10 cellular contexts compared by ENCODE assay signal in the genomic region with DNA sequence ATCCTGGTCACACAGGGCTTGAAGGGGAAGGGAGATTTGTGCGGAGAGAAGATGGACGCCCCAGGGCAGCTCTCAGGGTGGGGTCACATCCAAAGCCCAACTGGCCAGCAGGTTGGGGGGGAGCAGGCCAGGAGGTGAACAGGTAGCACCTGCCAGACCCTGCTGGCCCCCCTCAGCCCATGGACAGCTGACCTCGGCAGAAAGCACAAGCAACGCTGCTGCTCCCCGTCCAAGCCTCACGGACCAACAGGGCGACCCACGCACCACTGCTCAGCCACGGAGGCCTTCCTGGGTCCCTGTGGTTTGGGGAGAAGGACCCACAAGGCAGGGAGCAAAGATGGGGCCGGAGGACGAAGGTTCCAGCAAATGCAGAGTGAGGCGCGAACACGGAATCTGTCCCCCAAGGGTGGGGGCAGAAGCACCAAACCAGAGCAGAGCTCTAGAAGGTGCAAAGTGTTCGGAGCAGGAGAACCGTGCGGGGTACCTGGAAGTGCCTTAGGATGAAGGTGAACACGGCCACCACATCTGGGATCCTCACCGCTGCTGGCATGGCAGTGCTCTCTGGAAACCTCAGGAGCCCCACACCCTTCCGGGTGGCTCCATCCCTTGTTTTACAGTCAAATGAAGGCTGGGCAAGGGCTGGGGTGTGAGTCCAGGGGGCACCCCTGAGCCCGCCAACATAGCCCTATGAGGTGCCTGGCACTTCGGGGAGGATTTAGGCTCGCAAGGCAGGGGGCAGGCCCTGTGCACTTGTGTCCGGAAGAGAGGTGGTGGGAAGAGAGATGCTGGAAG. TPM values are rescaled to one million over a fixed set of nuclear protein-coding genes. Genes with fewer than 3 reads are reported as not detected.
A peak's percentile ranks its signal among the peaks of the same experiment; 100 is the strongest.
DNase-seq lines count a peak whose midpoint lies in the region; ATAC-seq and TF ChIP-seq lines count a peak whose summit lies in the region.
"Had no signal": no experiment of that assay in that cellular context is flagged by ENCODE, and none has a peak within 500 bp of the region (broad histone marks: within the 10 kb centered on the region; RNA-seq: fewer than 3 reads in every experiment).

No MANE protein-coding gene starts in this region.

- H4K20me1 ChIP-seq in PC-3 (ENCODE audit: low read length) (0 out of 2 replicates have a peak, but pooled peaks cover 6% of the 10 kb centered on the region), neural cell (ENCODE audit: insufficient read depth) (no peaks in the 10 kb centered on the region)

- H3K4me1 ChIP-seq in PC-3 (ENCODE audit: insufficient read depth, low read length) (peaks cover 42% of the 10 kb centered on the region), thoracic aorta (ENCODE audit: control insufficient read depth in 1 of 2, low read depth in 2 of 2) (peaks cover 48 to 78% of the 10 kb centered on the region in 2 donors)

- peaks cover 93% of the 10 kb centered on the region for H3K4me1 Mint-ChIP-seq in dendritic cell treated with granulocyte-macrophage colony-stimulating factor and Interleukin-4, amounts not matched to agents 40 ng/mL and 50 ng/mL, for 4 days (ENCODE audit: low read depth)

- H3K27me3 Mint-ChIP-seq in dendritic cell treated with granulocyte-macrophage colony-stimulating factor and Interleukin-4, amounts not matched to agents 40 ng/mL and 50 ng/mL, for 4 days, result no peaks in the 10 kb centered on the region

- DNase-seq in PC-3 (no peak), thoracic aorta (ENCODE audit: low spot score) (no peak), DMS153 (lab: John Stamatoyannopoulos, UW) (no peak), T-helper 1 cell (no peak), NCI-H1694 treated with DMSO at 0.1 percent for 48 hours (lab: John Stamatoyannopoulos, UW) (no peak), HT-29 (ENCODE audit: low spot score) (no peak)

- H2AFZ ChIP-seq in PC-3 (ENCODE audit: low read length) (no peak overlapping the region), neural cell (ENCODE audit: low read depth, low read length) (no peak overlapping the region)

- H3F3A ChIP-seq in PC-3 (ENCODE audit: low read length, unreplicated experiment) (no peaks in the 10 kb centered on the region), neural cell (ENCODE audit: insufficient read depth, low read length, poor library complexity, severe bottlenecking) (peaks cover 10% of the 10 kb centered on the region)

- peak overlapping the region; percentile 97 for H3K27ac Mint-ChIP-seq in dendritic cell treated with granulocyte-macrophage colony-stimulating factor and Interleukin-4, amounts not matched to agents 40 ng/mL and 50 ng/mL, for 4 days

- ATAC-seq in PC-3 (no peak), thoracic aorta (ENCODE audit: insufficient number of reproducible peaks, low FRiP score, low read depth) (no peak)

- no peaks in the 10 kb centered on the region for H3K36me3 ChIP-seq in PC-3 (ENCODE audit: low read depth, low read length)
- H3K36me3 ChIP-seq in neural cell (ENCODE audit: insufficient read depth, low read length), result no peaks in the 10 kb centered on the region
- H3K36me3 ChIP-seq in thoracic aorta, result no peaks in the 10 kb centered on the region
- H3K36me3 ChIP-seq: HAP-1 had no signal

- H3K9ac ChIP-seq in PC-3 (ENCODE audit: low read length) (no peak overlapping the region), neural cell (ENCODE audit: low read length) (peak overlapping the region; percentile 76)

- TF ChIP-seq EP300 in neural cell (conservative IDR thresholded peaks at IDR 0.05; ENCODE audit: poor library complexity, severe bottlenecking), result no peak

- CTCF ChIA-PET in PC-3 (lab: Charles Lee), result no interaction called here

- H3K27ac ChIP-seq in PC-3 (ENCODE audit: low read length), result peak overlapping the region; percentile 84
- H3K27ac ChIP-seq in neural cell (ENCODE audit: low read length), result peak overlapping the region; percentile 87
- peak overlapping the region; percentile 87 to 91 for H3K27ac ChIP-seq in thoracic aorta

- H3K9me2 ChIP-seq in PC-3 (replicated peaks; ENCODE audit: low read length) (no peaks in the 10 kb centered on the region), neural cell (ENCODE audit: insufficient read depth, low read length) (no peaks in the 10 kb centered on the region)

- POLR2A ChIA-PET in PC-3 (lab: Charles Lee; ENCODE audit: unreplicated experiment), result no interaction called here

- peaks cover 67% of the 10 kb centered on the region for H3K36me3 Mint-ChIP-seq in dendritic cell treated with granulocyte-macrophage colony-stimulating factor and Interleukin-4, amounts not matched to agents 40 ng/mL and 50 ng/mL, for 4 days (ENCODE audit: low read depth)

- TF ChIP-seq CTCF in PC-3 (conservative IDR thresholded peaks at IDR 0.05; ENCODE audit: low read depth, low read length) (no peak), neural cell (IDR thresholded peaks at IDR 0.05; ENCODE audit: poor library complexity, severe bottlenecking) (no peak), thoracic aorta (IDR thresholded peaks at IDR 0.05) (no peak)

- no peaks in the 10 kb centered on the region for H3K9me3 Mint-ChIP-seq in dendritic cell treated with granulocyte-macrophage colony-stimulating factor and Interleukin-4, amounts not matched to agents 40 ng/mL and 50 ng/mL, for 4 days

- peak overlapping the region; percentile 76 for H3K4me2 ChIP-seq in PC-3 (ENCODE audit: low read length)
- H3K4me2 ChIP-seq in neural cell (ENCODE audit: low read length), result no peak overlapping the region

- H3K79me2 ChIP-seq in PC-3 (ENCODE audit: low read length) (peaks cover 31% of the 10 kb centered on the region), neural cell (replicated peaks; ENCODE audit: insufficient read depth, low read length) (peaks cover 44% of the 10 kb centered on the region)

- H3K9me3 ChIP-seq in PC-3 (ENCODE audit: low read length), result no peaks in the 10 kb centered on the region
- no peaks in the 10 kb centered on the region for H3K9me3 ChIP-seq in neural cell (ENCODE audit: low read length)
- H3K9me3 ChIP-seq in thoracic aorta, result no peaks in the 10 kb centered on the region
- H3K9me3 ChIP-seq: HAP-1 had no signal

- H3K27me3 ChIP-seq in PC-3 (ENCODE audit: low read length) (no peaks in the 10 kb centered on the region), neural cell (ENCODE audit: insufficient read depth, low read depth, low read length) (no peaks in the 10 kb centered on the region), thoracic aorta (replicated peaks; ENCODE audit: insufficient read depth) (no peaks in the 10 kb centered on the region)

- intact Hi-C loops in PC-3 (cut with micrococcal nuclease), result no loop called here
- intact Hi-C loops in dendritic cell treated with granulocyte-macrophage colony-stimulating factor and Interleukin-4, amounts not matched to agents 40 ng/mL and 50 ng/mL, for 4 days (cut with micrococcal nuclease), result no loop called here

- H3K4me3 ChIP-seq in PC-3 (ENCODE audit: low read length) (no peak overlapping the region), neural cell (ENCODE audit: low read length) (no peak overlapping the region), thoracic aorta (peak overlapping the region; percentile 59)
- H3K4me3 ChIP-seq: HAP-1 had no signal

- no peak for TF ChIP-seq RAD21 in neural cell (conservative IDR thresholded peaks at IDR 0.05)

- H3K4me3 Mint-ChIP-seq in dendritic cell treated with granulocyte-macrophage colony-stimulating factor and Interleukin-4, amounts not matched to agents 40 ng/mL and 50 ng/mL, for 4 days, result peak overlapping the region; percentile 69

- no TSS peak for BruUV-seq in PC-3 (replicated peaks; lab: Mats Ljungman, UMichigan)

TF ChIP-seq in neural cell, 6 proteins besides CTCF, POLR2A, EP300 and RAD21:
- TF ChIP-seq SMC3 (conservative IDR thresholded peaks at IDR 0.05; ENCODE audit: poor library complexity) (no peak), TAF1 (IDR thresholded peaks at IDR 0.05; ENCODE audit: low read depth) (no peak)

RNA-seq across cellular contexts. Expression of gene CEP295NL, which starts 17.9 kb away (rescaled TPM):
- 1.8 and 2.4 TPM in 2 replicates for total RNA-seq in PC-3 (2014; rRNA removed)
- not detected in 2 replicates for polyA plus RNA-seq in neural cell
- polyA minus RNA-seq in neural cell, result 0.97 and 2.5 TPM in 2 replicates
- 10 to 100 TPM in 1 of 2 donors, 1 to 10 TPM in 1; 6.8 to 13.0 TPM for total RNA-seq in thoracic aorta
- total RNA-seq in HT-29 (2014; rRNA removed; shearing (Covaris generic)), result 0.05 and 2.1 TPM in 2 replicates
- total RNA-seq: RPMI7951 had no signal

RNA-seq across cellular contexts. Expression of gene TIMP2, which starts 40.1 kb away (rescaled TPM):
- total RNA-seq in PC-3 (2014; rRNA removed), result 60.1 and 62.5 TPM in 2 replicates
- 25.6 and 26.7 TPM in 2 replicates for polyA plus RNA-seq in neural cell
- 31.7 and 44.1 TPM in 2 replicates for polyA minus RNA-seq in neural cell
- 100 to 1,000 TPM; 475 to 619 TPM for total RNA-seq in thoracic aorta
- total RNA-seq in HT-29 (2014; rRNA removed; shearing (Covaris generic)), result 10.5 and 12.6 TPM in 2 replicates

RNA-seq across cellular contexts. Expression of gene USP36, which starts 44.5 kb away (rescaled TPM):
- total RNA-seq in PC-3 (2014; rRNA removed), result 37.5 and 41.8 TPM in 2 replicates
- 12.8 and 14.4 TPM in 2 replicates for polyA plus RNA-seq in neural cell
- 17.1 and 22.4 TPM in 2 replicates for polyA minus RNA-seq in neural cell
- total RNA-seq in thoracic aorta, result 10 to 100 TPM; 40.3 to 95.9 TPM
- 36.8 and 42.2 TPM in 2 replicates for total RNA-seq in HT-29 (2014; rRNA removed; shearing (Covaris generic))
